Comparison of ENCODE assay signal across 8 cellular contexts in genomic region chr11:116835791-116836647, GRCh38. TPM values are rescaled to one million over a fixed set of nuclear protein-coding genes. Genes with fewer than 3 reads are reported as not detected.
DNase-seq lines count a peak whose midpoint lies in the region; TF ChIP-seq lines count a peak whose summit lies in the region.

No MANE protein-coding gene starts in this region.

- peaks cover 12% of the 10 kb centered on the region for H3K4me1 Mint-ChIP-seq in activated naive CD4-positive, alpha-beta T cell treated with anti-CD3 and anti-CD28 coated beads, Interleukin-2, amount 50 U/mL, for 24 hours
- no peaks in the 10 kb centered on the region for H3K4me1 Mint-ChIP-seq in glutamatergic neuron (ENCODE audit: low read depth, unreplicated experiment)

- peak overlapping the region; percentile 54 for H3K4me3 ChIP-seq in H7 (ENCODE audit: insufficient read depth, low read depth, low read length)
- peak overlapping the region; percentile 57 for H3K4me3 ChIP-seq in MM.1S (ENCODE audit: low read length)
- peak overlapping the region; percentile 60 for H3K4me3 ChIP-seq in osteoblast (ENCODE audit: insufficient read depth, low read length)
- H3K4me3 ChIP-seq in testis = peak overlapping the region; percentile 33 to 57

- H2AFZ ChIP-seq in MM.1S (ENCODE audit: low read length) = peak overlapping the region; percentile 57
- peak overlapping the region; percentile 35 for H2AFZ ChIP-seq in osteoblast (ENCODE audit: low read length)

- H3K9ac ChIP-seq in ES-I3 (ENCODE audit: low read depth, low read length) (peak overlapping the region; percentile 41; the same call in 1 of the 2 replicates), MM.1S (ENCODE audit: low read length) (peak overlapping the region; percentile 14; the same call in 1 of the 2 replicates)

- H3K4me2 ChIP-seq in MM.1S (ENCODE audit: low read depth, low read length) (peak overlapping the region; percentile 95), osteoblast (ENCODE audit: insufficient read depth, low read length) (peak overlapping the region; percentile 42)

- H3K4me1 ChIP-seq in ES-I3 (ENCODE audit: insufficient read depth, low read length) = peaks cover 10% of the 10 kb centered on the region; the same call in 1 of the 2 replicates
- H3K4me1 ChIP-seq in MM.1S (ENCODE audit: low read length) = 0 out of 2 replicates have a peak, but pooled peaks cover 6% of the 10 kb centered on the region
- H3K4me1 ChIP-seq in osteoblast (ENCODE audit: insufficient read depth, low read length) = no peaks in the 10 kb centered on the region
- H3K4me1 ChIP-seq in testis = peaks cover 41% of the 10 kb centered on the region

- no peaks in the 10 kb centered on the region for H3K9me2 ChIP-seq in MM.1S (replicated peaks; ENCODE audit: insufficient read depth, low read length)

- TF ChIP-seq CTCF in MM.1S (IDR thresholded peaks at IDR 0.05; ENCODE audit: low read length) (peak; percentile 74), glutamatergic neuron (IDR thresholded peaks at IDR 0.05; ENCODE audit: partially characterized antibody, unreplicated experiment) (no peak), osteoblast (IDR thresholded peaks at IDR 0.05; ENCODE audit: extremely low read depth, low read depth, low read length) (peak; percentile 65), testis (IDR thresholded peaks at IDR 0.05) (peak; percentile 46 to 49 (median 46))

- no peak for TF ChIP-seq POLR2A in testis (IDR thresholded peaks at IDR 0.05)

- no peaks in the 10 kb centered on the region for H3K27me3 Mint-ChIP-seq in activated naive CD4-positive, alpha-beta T cell treated with anti-CD3 and anti-CD28 coated beads, Interleukin-2, amount 50 U/mL, for 24 hours
- peaks cover 3% of the 10 kb centered on the region for H3K27me3 Mint-ChIP-seq in glutamatergic neuron (ENCODE audit: unreplicated experiment)

- peaks cover 3% of the 10 kb centered on the region; the same call in 1 of the 2 replicates for H3K27me3 ChIP-seq in H7 (ENCODE audit: control insufficient read depth, insufficient read depth, low read length)
- H3K27me3 ChIP-seq in MM.1S (replicated peaks; ENCODE audit: insufficient read depth, low read length) = no peaks in the 10 kb centered on the region
- H3K27me3 ChIP-seq in osteoblast (ENCODE audit: insufficient read depth, low read length) = no peaks in the 10 kb centered on the region
- no peaks in the 10 kb centered on the region for H3K27me3 ChIP-seq in testis

- no peaks in the 10 kb centered on the region for H3K36me3 Mint-ChIP-seq in activated naive CD4-positive, alpha-beta T cell treated with anti-CD3 and anti-CD28 coated beads, Interleukin-2, amount 50 U/mL, for 24 hours
- H3K36me3 Mint-ChIP-seq in glutamatergic neuron (ENCODE audit: unreplicated experiment) = no peaks in the 10 kb centered on the region

- no peaks in the 10 kb centered on the region for H3K9me3 Mint-ChIP-seq in activated naive CD4-positive, alpha-beta T cell treated with anti-CD3 and anti-CD28 coated beads, Interleukin-2, amount 50 U/mL, for 24 hours
- H3K9me3 Mint-ChIP-seq in glutamatergic neuron (ENCODE audit: unreplicated experiment) = peaks cover 4% of the 10 kb centered on the region

- H3F3A ChIP-seq in MM.1S (ENCODE audit: insufficient read depth, low read length) = no peaks in the 10 kb centered on the region

- no peak overlapping the region for H3K27ac Mint-ChIP-seq in activated naive CD4-positive, alpha-beta T cell treated with anti-CD3 and anti-CD28 coated beads, Interleukin-2, amount 50 U/mL, for 24 hours
- no peak overlapping the region for H3K27ac Mint-ChIP-seq in glutamatergic neuron (ENCODE audit: unreplicated experiment)

- intact Hi-C loops in testis (cut with DNase I; ENCODE audit: low total_unique reads) = no loop called here

- peak; percentile 93 for DNase-seq in H7
- peak; percentile 90 for DNase-seq in MM.1S
- DNase-seq in SK-N-DZ (ENCODE audit: low spot score) = peak; percentile 86
- DNase-seq in glutamatergic neuron = peak; percentile 82
- DNase-seq in osteoblast (ENCODE audit: insufficient read length, low spot score, missing footprints) = peak; percentile 99
- DNase-seq in testis = peak; percentile 96

- no peaks in the 10 kb centered on the region for H3K9me3 ChIP-seq in ES-I3 (ENCODE audit: control insufficient read depth, insufficient read depth, low read length)
- no peaks in the 10 kb centered on the region for H3K9me3 ChIP-seq in MM.1S (replicated peaks; ENCODE audit: insufficient read depth, low read length)
- no peaks in the 10 kb centered on the region for H3K9me3 ChIP-seq in osteoblast (ENCODE audit: low read depth, low read length)
- H3K9me3 ChIP-seq in testis = no peaks in the 10 kb centered on the region

- H3K27ac ChIP-seq in MM.1S (ENCODE audit: low read length) (no peak overlapping the region), osteoblast (ENCODE audit: low read depth, low read length) (peak overlapping the region; percentile 1), testis (peak overlapping the region; percentile 53 to 69)

- H4K20me1 ChIP-seq in MM.1S (ENCODE audit: insufficient read depth, low read length) (no peaks in the 10 kb centered on the region), osteoblast (ENCODE audit: insufficient read depth, low read length) (no peaks in the 10 kb centered on the region)

- H3K36me3 ChIP-seq in ES-I3 (ENCODE audit: insufficient read depth, low read length) = no peaks in the 10 kb centered on the region
- no peaks in the 10 kb centered on the region for H3K36me3 ChIP-seq in H7 (replicated peaks; ENCODE audit: control insufficient read depth, insufficient read depth, low read length)
- H3K36me3 ChIP-seq in MM.1S (replicated peaks; ENCODE audit: insufficient read depth, low read length) = no peaks in the 10 kb centered on the region
- H3K36me3 ChIP-seq in osteoblast (ENCODE audit: insufficient read depth, low read length) = no peaks in the 10 kb centered on the region
- H3K36me3 ChIP-seq in testis (ENCODE audit: low read depth, missing control alignments) = no peaks in the 10 kb centered on the region

- WGBS in testis, 2 donors = 7 to 20% methylated on average over 3 to 44 of the region's 58 CpGs

- H3K4me3 Mint-ChIP-seq in activated naive CD4-positive, alpha-beta T cell treated with anti-CD3 and anti-CD28 coated beads, Interleukin-2, amount 50 U/mL, for 24 hours = peak overlapping the region; percentile 76
- peak overlapping the region; percentile 34 for H3K4me3 Mint-ChIP-seq in glutamatergic neuron (ENCODE audit: unreplicated experiment)

- H3K79me2 ChIP-seq in MM.1S (ENCODE audit: low read length) (no peaks in the 10 kb centered on the region), osteoblast (ENCODE audit: insufficient read depth, low read length) (no peaks in the 10 kb centered on the region)

RNA-seq across cellular contexts. Expression of gene APOA1, which starts 1.4 kb away (rescaled TPM):
- total RNA-seq in H7 (2014; rRNA removed; shearing (Covaris generic)) = 2.4 and 12.8 TPM in 2 replicates
- 0.28 and 1.0 TPM in 2 replicates for polyA plus RNA-seq in SK-N-DZ (2014; cell fraction: cytosol; rRNA removed)
- 1.5 TPM in 1 of 2 replicates, not detected in the other for polyA plus RNA-seq in SK-N-DZ (2014; cell fraction: nucleus; rRNA removed)
- not detected for total RNA-seq in glutamatergic neuron (ENCODE audit: unreplicated experiment)
- total RNA-seq in osteoblast = under 0.01 and 0.29 TPM in 2 replicates
- 1,000 to 10,000 TPM; 2,156 to 2,741 TPM for total RNA-seq in testis
- 617 TPM for polyA plus RNA-seq in testis (ENCODE audit: insufficient read depth, low read depth, low replicate concordance)

RNA-seq across cellular contexts. Expression of gene APOC3, which starts 6.3 kb away (rescaled TPM):
- not detected in 2 replicates for total RNA-seq in H7 (2014; rRNA removed; shearing (Covaris generic))
- not detected in 2 replicates for polyA plus RNA-seq in SK-N-DZ (2014; cell fraction: cytosol; rRNA removed)
- not detected in 2 replicates for polyA plus RNA-seq in SK-N-DZ (2014; cell fraction: nucleus; rRNA removed)
- total RNA-seq in glutamatergic neuron (ENCODE audit: unreplicated experiment) (not detected), osteoblast (not detected in 2 replicates), testis (under 1 TPM in 1 of 2 donors, not detected in 1; 0.81 TPM)
- polyA plus RNA-seq in testis (ENCODE audit: insufficient read depth, low read depth, low replicate concordance) = 4.0 TPM

RNA-seq across cellular contexts. Expression of gene APOA4, which starts 12.9 kb away (rescaled TPM):
- total RNA-seq in H7 (2014; rRNA removed; shearing (Covaris generic)) = not detected in 2 replicates
- polyA plus RNA-seq in SK-N-DZ (2014; cell fraction: cytosol; rRNA removed) = not detected in 2 replicates
- not detected in 2 replicates for polyA plus RNA-seq in SK-N-DZ (2014; cell fraction: nucleus; rRNA removed)
- not detected for total RNA-seq in glutamatergic neuron (ENCODE audit: unreplicated experiment)
- total RNA-seq in osteoblast = not detected in 2 replicates
- total RNA-seq in testis = not detected
- polyA plus RNA-seq in testis (ENCODE audit: insufficient read depth, low read depth, low replicate concordance) = not detected

RNA-seq across cellular contexts. Expression of gene APOA5, which starts 44.3 kb away (rescaled TPM):
- total RNA-seq in H7 (2014; rRNA removed; shearing (Covaris generic)) = 0.07 and 0.11 TPM in 2 replicates
- polyA plus RNA-seq in SK-N-DZ (2014; cell fraction: cytosol; rRNA removed) = 0.44 TPM in 1 of 2 replicates, not detected in the other
- not detected in 2 replicates for polyA plus RNA-seq in SK-N-DZ (2014; cell fraction: nucleus; rRNA removed)
- total RNA-seq in glutamatergic neuron (ENCODE audit: unreplicated experiment) (not detected), osteoblast (under 0.01 TPM in 1 of 2 replicates, not detected in the other), testis (under 1 TPM in 1 of 2 donors, not detected in 1; 0.24 TPM)
- not detected for polyA plus RNA-seq in testis (ENCODE audit: insufficient read depth, low read depth, low replicate concordance)

RNA-seq across cellular contexts. Expression of gene ZPR1, which starts 48.2 kb away (rescaled TPM):
- total RNA-seq in H7 (2014; rRNA removed; shearing (Covaris generic)) = 66.3 and 75.0 TPM in 2 replicates
- 25.6 and 33.1 TPM in 2 replicates for polyA plus RNA-seq in SK-N-DZ (2014; cell fraction: cytosol; rRNA removed)
- 18.4 and 27.2 TPM in 2 replicates for polyA plus RNA-seq in SK-N-DZ (2014; cell fraction: nucleus; rRNA removed)
- total RNA-seq in glutamatergic neuron (ENCODE audit: unreplicated experiment) = 61.9 TPM
- total RNA-seq in osteoblast = 27.1 and 36.2 TPM in 2 replicates
- 10 to 100 TPM; 44.4 to 68.0 TPM for total RNA-seq in testis
- 138 TPM for polyA plus RNA-seq in testis (ENCODE audit: insufficient read depth, low read depth, low replicate concordance)

Comparison
In these comparisons a context has a peak if more than half of its experiments do, and no peak if none do; other contexts are left out.
1. RNA of gene APOA1, which starts 1.4 kb away (total RNA-seq): 2,156 to 2,741 TPM in testis; 2.4 to 12.8 TPM in H7, not detected in glutamatergic neuron (single experiment) and under 0.01 to 0.29 TPM in osteoblast; every median in the first group is over 100 times any median in the second.
2. Peak in every context shown above with its lines, with median percentiles within 50 percentile points of each other: DNase-seq and H3K4me3 ChIP-seq.